In genomic region chr19:17370026-17370587, GRCh38 we compare ENCODE assay signal across 1 cellular context.
TF ChIP-seq lines count a peak whose summit lies in the region.

No MANE protein-coding gene starts in this region.

TF ChIP-seq in HepG2, 621 proteins besides CTCF, POLR2A, EP300 and RAD21:
- no peak for TF ChIP-seq NR2F2 (IDR thresholded peaks at IDR 0.05; ENCODE audit: borderline replicate concordance, low read depth)
- TF ChIP-seq RAD51 (IDR thresholded peaks at IDR 0.05; ENCODE audit: borderline replicate concordance): peak; percentile 34; the same call in 1 of the 2 replicates
- no peak for TF ChIP-seq E2F2 (CRISPR knock-in tag; IDR thresholded peaks at IDR 0.05; ENCODE audit: borderline replicate concordance)
- TF ChIP-seq ESRRA (CRISPR knock-in tag; IDR thresholded peaks at IDR 0.05; ENCODE audit: low read depth): no peak
- TF ChIP-seq USF2 (IDR thresholded peaks at IDR 0.05; ENCODE audit: low read depth, low read length): peak; percentile 43; the same call in 1 of the 2 replicates
- no peak for TF ChIP-seq USF2 (CRISPR knock-in tag; IDR thresholded peaks at IDR 0.05; ENCODE audit: borderline replicate concordance)
- TF ChIP-seq KDM4B (CRISPR knock-in tag; IDR thresholded peaks at IDR 0.05): no peak
- TF ChIP-seq MTERF4 (CRISPR knock-in tag; IDR thresholded peaks at IDR 0.05): no peak
- no peak for TF ChIP-seq ZFP90 (CRISPR knock-in tag; IDR thresholded peaks at IDR 0.05; ENCODE audit: borderline replicate concordance)
